Comparison of ENCODE assay signal across 1 cellular context in genomic region chr20:25237610-25238318, GRCh38.
A peak's percentile ranks its signal among the peaks of the same experiment; 100 is the strongest.
TF ChIP-seq lines count a peak whose summit lies in the region.

No MANE protein-coding gene starts in this region.

TF ChIP-seq in K562, 482 proteins besides CTCF, POLR2A, EP300 and RAD21 (continued from another document and continues in another):
- TF ChIP-seq DEAF1 (CRISPR knock-in tag; IDR thresholded peaks at IDR 0.05): no peak
- TF ChIP-seq ZNF347 (CRISPR knock-in tag; IDR thresholded peaks at IDR 0.05; ENCODE audit: low read depth): no peak
- TF ChIP-seq ZBTB9 (CRISPR knock-in tag; IDR thresholded peaks at IDR 0.05): 0 out of 2 replicates have a peak, but pooled peaks have one; percentile 20
- TF ChIP-seq HDAC2 (IDR thresholded peaks at IDR 0.05): peak; percentile 78; the same call in 1 of the 2 replicates
- no peak for TF ChIP-seq XRCC3 (IDR thresholded peaks at IDR 0.05)
- peak; percentile 65; the same call in 1 of the 2 replicates for TF ChIP-seq MAFG (tag; conservative IDR thresholded peaks at IDR 0.05)
- no peak for TF ChIP-seq CSDE1 (IDR thresholded peaks at IDR 0.05)
- no peak for TF ChIP-seq ELF2 (CRISPR knock-in tag; IDR thresholded peaks at IDR 0.05)
- TF ChIP-seq HMG20B (CRISPR knock-in tag; IDR thresholded peaks at IDR 0.05): no peak
- no peak for TF ChIP-seq ZNF592 (IDR thresholded peaks at IDR 0.05)
- no peak for TF ChIP-seq SIN3A (IDR thresholded peaks at IDR 0.05; ENCODE audit: borderline replicate concordance in 2 of 2, control insufficient read depth in 1 of 2, low read depth in 2 of 2, low read length in 2 of 2)
- no peak for TF ChIP-seq TOE1 (IDR thresholded peaks at IDR 0.05; ENCODE audit: borderline replicate concordance)
- no peak for TF ChIP-seq TOE1 (CRISPR knock-in tag; IDR thresholded peaks at IDR 0.05; ENCODE audit: borderline replicate concordance, low read depth)
- no peak for TF ChIP-seq TSC22D4 (tag; IDR thresholded peaks at IDR 0.05)
- TF ChIP-seq, protein P1, sequence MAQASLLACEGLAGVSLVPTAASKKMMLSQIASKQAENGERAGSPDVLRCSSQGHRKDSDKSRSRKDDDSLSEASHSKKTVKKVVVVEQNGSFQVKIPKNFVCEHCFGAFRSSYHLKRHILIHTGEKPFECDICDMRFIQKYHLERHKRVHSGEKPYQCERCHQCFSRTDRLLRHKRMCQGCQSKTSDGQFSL (CRISPR knock-in tag; IDR thresholded peaks at IDR 0.05): no peak
- TF ChIP-seq, protein P1 (tag; IDR thresholded peaks at IDR 0.05): no peak
- TF ChIP-seq NCOA4 (IDR thresholded peaks at IDR 0.05; ENCODE audit: partially characterized antibody): no peak
- peak; percentile 76 for TF ChIP-seq RBFOX2 (IDR thresholded peaks at IDR 0.05; ENCODE audit: low read depth, low read length)
- no peak for TF ChIP-seq CCAR2 (IDR thresholded peaks at IDR 0.05; ENCODE audit: low read depth, low read length)
- TF ChIP-seq HDAC8 (tag; IDR thresholded peaks at IDR 0.05): peak; percentile 86
- TF ChIP-seq ATF6 (CRISPR knock-in tag; IDR thresholded peaks at IDR 0.05): no peak
- peak; percentile 54 for TF ChIP-seq CXXC5 (CRISPR knock-in tag; IDR thresholded peaks at IDR 0.05)
- 0 out of 2 replicates have a peak, but pooled peaks have one; percentile 34 for TF ChIP-seq GABPB1 (CRISPR knock-in tag; IDR thresholded peaks at IDR 0.05)
- TF ChIP-seq HMGXB4 (CRISPR knock-in tag; IDR thresholded peaks at IDR 0.05): no peak
- TF ChIP-seq ZBTB43 (CRISPR knock-in tag; IDR thresholded peaks at IDR 0.05): no peak
- no peak for TF ChIP-seq ZBTB8A (IDR thresholded peaks at IDR 0.05; ENCODE audit: partially characterized antibody)
- no peak for TF ChIP-seq GATA2 (CRISPR knock-in tag; IDR thresholded peaks at IDR 0.05)
- TF ChIP-seq ZNF354B (CRISPR knock-in tag; IDR thresholded peaks at IDR 0.05): no peak
- TF ChIP-seq AFF1 (IDR thresholded peaks at IDR 0.05; ENCODE audit: low read depth in 1 of 2, partially characterized antibody in 2 of 2): peak in 1 of 2 experiments; percentile 87
- no peak for TF ChIP-seq ZNF274 (IDR thresholded peaks at IDR 0.05; ENCODE audit: borderline replicate concordance, low read depth, low read length)
- TF ChIP-seq ZFP36 (IDR thresholded peaks at IDR 0.05; ENCODE audit: low read depth, low read length, partially characterized antibody): peak; percentile 96
- TF ChIP-seq CREB1 (IDR thresholded peaks at IDR 0.05): no peak
- TF ChIP-seq CREB1 (CRISPR knock-in tag; IDR thresholded peaks at IDR 0.05): no peak
- TF ChIP-seq HDAC3 (IDR thresholded peaks at IDR 0.05; ENCODE audit: borderline replicate concordance, partially characterized antibody): peak; percentile 39
- TF ChIP-seq POLR2B (IDR thresholded peaks at IDR 0.05; ENCODE audit: low read depth, partially characterized antibody): no peak
- TF ChIP-seq, protein P2, sequence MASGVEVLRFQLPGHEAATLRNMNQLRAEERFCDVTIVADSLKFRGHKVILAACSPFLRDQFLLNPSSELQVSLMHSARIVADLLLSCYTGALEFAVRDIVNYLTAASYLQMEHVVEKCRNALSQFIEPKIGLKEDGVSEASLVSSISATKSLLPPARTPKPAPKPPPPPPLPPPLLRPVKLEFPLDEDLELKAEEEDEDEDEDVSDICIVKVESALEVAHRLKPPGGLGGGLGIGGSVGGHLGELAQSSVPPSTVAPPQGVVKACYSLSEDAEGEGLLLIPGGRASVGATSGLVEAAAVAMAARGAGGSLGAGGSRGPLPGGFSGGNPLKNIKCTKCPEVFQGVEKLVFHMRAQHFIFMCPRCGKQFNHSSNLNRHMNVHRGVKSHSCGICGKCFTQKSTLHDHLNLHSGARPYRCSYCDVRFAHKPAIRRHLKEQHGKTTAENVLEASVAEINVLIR (CRISPR knock-in tag; IDR thresholded peaks at IDR 0.05): no peak
- TF ChIP-seq ZNF184 (CRISPR knock-in tag; IDR thresholded peaks at IDR 0.05): no peak
- no peak for TF ChIP-seq SFPQ (IDR thresholded peaks at IDR 0.05; ENCODE audit: low read depth, low read length)
- TF ChIP-seq CTBP1 (IDR thresholded peaks at IDR 0.05; ENCODE audit: borderline replicate concordance): peak; percentile 86
- TF ChIP-seq SRSF7 (optimal IDR thresholded peaks at IDR 0.05; ENCODE audit: low read depth, low read length): no peak
